9 cellular contexts compared by ENCODE assay signal in the genomic region with DNA sequence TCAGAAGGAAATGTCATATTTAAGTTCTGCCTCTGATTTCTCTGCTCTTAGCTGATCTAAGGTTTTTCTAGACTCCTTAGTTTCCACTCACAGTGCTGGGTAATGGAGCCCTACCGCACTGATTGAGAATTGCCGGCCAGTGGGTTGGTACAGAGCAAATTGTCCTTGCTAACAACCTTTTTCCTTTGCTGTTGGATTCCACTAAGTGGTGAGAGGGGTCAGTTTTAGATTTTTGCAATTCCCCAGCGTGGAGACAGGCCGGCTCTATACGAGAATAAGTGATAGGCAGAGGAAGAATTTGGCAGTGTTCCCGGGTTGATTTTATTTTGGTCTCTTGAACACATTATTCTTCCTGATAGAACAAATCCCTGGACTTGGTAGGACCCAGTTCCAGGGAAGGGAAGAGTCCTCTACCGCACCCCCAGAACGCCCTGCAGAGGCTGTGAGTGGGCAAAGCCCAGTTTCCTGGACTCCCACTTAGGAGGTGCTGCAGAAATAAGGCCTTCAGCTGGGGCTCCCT. TPM values are rescaled to one million over a fixed set of nuclear protein-coding genes. Genes with fewer than 3 reads are reported as not detected.
A peak's percentile ranks its signal among the peaks of the same experiment; 100 is the strongest.
DNase-seq lines count a peak whose midpoint lies in the region.
"Had no signal": no experiment of that assay in that cellular context is flagged by ENCODE, and none has a peak within 500 bp of the region (broad histone marks: within the 10 kb centered on the region; RNA-seq: fewer than 3 reads in every experiment).

No MANE protein-coding gene starts in this region.

- H3K4me1 ChIP-seq in endocrine pancreas (ENCODE audit: control insufficient read depth, insufficient read depth, low read length) (peaks cover 4% of the 10 kb centered on the region), muscle layer of colon (ENCODE audit: insufficient read depth, low read length) (peaks cover 15% of the 10 kb centered on the region)

- H3K36me3 ChIP-seq in endocrine pancreas (ENCODE audit: control insufficient read depth, insufficient read depth, low read length): no peaks in the 10 kb centered on the region
- H3K36me3 ChIP-seq in muscle layer of colon (ENCODE audit: insufficient read depth, low read length): no peaks in the 10 kb centered on the region

- peak overlapping the region; percentile 37 for H3K4me3 ChIP-seq in endocrine pancreas (ENCODE audit: control insufficient read depth, insufficient read depth, low read length)
- peak overlapping the region; percentile 66 to 82 for H3K4me3 ChIP-seq in muscle layer of colon (ENCODE audit: low read depth in 1 of 2, low read length in 2 of 2)

- no peaks in the 10 kb centered on the region for H3K9me3 ChIP-seq in endocrine pancreas (ENCODE audit: control insufficient read depth, low read length)
- H3K9me3 ChIP-seq in muscle layer of colon (ENCODE audit: low read length): no peaks in the 10 kb centered on the region

- H3K27ac ChIP-seq in muscle layer of colon (ENCODE audit: low read depth, low read length): peak overlapping the region; percentile 80

- H3K9ac ChIP-seq in endocrine pancreas (ENCODE audit: control insufficient read depth, insufficient read depth, low read length) (peak overlapping the region; percentile 76), muscle layer of colon (ENCODE audit: low read length) (no peak overlapping the region)

- DNase-seq in AG08396 (ENCODE audit: low spot score) (peak; percentile 40), M059J (ENCODE audit: low read depth) (peak; percentile 82), UCSD-AML1 (lab: John Stamatoyannopoulos, UW; ENCODE audit: unreplicated experiment) (no peak), D341Med (ENCODE audit: low spot score) (no peak), SKM-1 treated with dmso at 0.1 percent for 144 hours (lab: John Stamatoyannopoulos, UW; ENCODE audit: unreplicated experiment) (no peak), RKO (ENCODE audit: low spot score) (no peak)
- DNase-seq: activated B cell treated with CpG ODN at 0.5 μM for 24 hours had no signal

- H3K27me3 ChIP-seq in endocrine pancreas (ENCODE audit: control insufficient read depth, insufficient read depth, low read length) (no peaks in the 10 kb centered on the region), muscle layer of colon (ENCODE audit: control insufficient read depth in 1 of 2, insufficient read depth in 2 of 2, low read length in 2 of 2) (no peaks in the 10 kb centered on the region)

RNA-seq across cellular contexts. Expression of gene NRP1, which starts 2.9 kb away (rescaled TPM):
- total RNA-seq in M059J (2014; rRNA removed; shearing (Covaris generic)): 73.1 and 106 TPM in 2 replicates
- total RNA-seq: activated B cell treated with CpG ODN at 0.5 μM for 24 hours had no signal

Comparison
In these comparisons a context has a peak if more than half of its experiments do, and no peak if none do; other contexts are left out.
1. DNase-seq: peak in AG08396 (single experiment) and M059J (single experiment); none in UCSD-AML1 (single experiment), D341Med (single experiment), SKM-1 treated with dmso at 0.1 percent for 144 hours (single experiment) and RKO (single experiment).